Comparison of ENCODE assay signal across 12 cellular contexts in genomic region chr20:19915111-19915798, GRCh38.
DNase-seq lines count a peak whose midpoint lies in the region; TF ChIP-seq lines count a peak whose summit lies in the region.
"Had no signal": no experiment of that assay in that cellular context is flagged by ENCODE, and none has a peak within 500 bp of the region (broad histone marks: within the 10 kb centered on the region; RNA-seq: fewer than 3 reads in every experiment).

No MANE protein-coding gene starts in this region.

- H3K4me1 Mint-ChIP-seq in neural crest cell: peaks cover 7% of the 10 kb centered on the region
- H3K4me1 Mint-ChIP-seq: T-helper 17 cell had no signal

- no peaks in the 10 kb centered on the region for H3K27me3 ChIP-seq in esophagus muscularis mucosa

- H3K9me3 Mint-ChIP-seq in neural crest cell: no peaks in the 10 kb centered on the region
- H3K9me3 Mint-ChIP-seq: activated T-cell treated with anti-CD3 and anti-CD28 coated beads, Interleukin-2, amount 50 U/mL, for 72 hours had no signal

- H3K9me3 ChIP-seq in esophagus muscularis mucosa: no peaks in the 10 kb centered on the region

- no peak for TF ChIP-seq EP300 in esophagus muscularis mucosa (IDR thresholded peaks at IDR 0.05)

- H3K4me1 ChIP-seq in esophagus muscularis mucosa: peaks cover 21 to 64% (median 47%) of the 10 kb centered on the region in 4 donors

- TF ChIP-seq CTCF in esophagus muscularis mucosa (IDR thresholded peaks at IDR 0.05) (no peak), neural crest cell (conservative IDR thresholded peaks at IDR 0.05) (no peak)

- no peak overlapping the region for H3K4me3 Mint-ChIP-seq in neural crest cell
- H3K4me3 Mint-ChIP-seq: T-helper 17 cell had no signal

- WGBS in esophagus muscularis mucosa: 84% methylated on average over 6 of the region's 6 CpGs

- intact Hi-C loops in esophagus muscularis mucosa (cut with DNase I): no loop called here
- intact Hi-C loops in posterior vena cava (cut with DNase I): no loop called here

- no peaks in the 10 kb centered on the region for H3K27me3 Mint-ChIP-seq in neural crest cell (ENCODE audit: low read depth)

- peaks cover 0 to 7% (median 0%) of the 10 kb centered on the region in 4 donors for H3K36me3 ChIP-seq in esophagus muscularis mucosa

- H3K27ac Mint-ChIP-seq in neural crest cell (ENCODE audit: unreplicated experiment): peak overlapping the region; percentile 50
- H3K27ac Mint-ChIP-seq: activated T-cell treated with anti-CD3 and anti-CD28 coated beads, Interleukin-2, amount 50 U/mL, for 72 hours; T-helper 17 cell had no signal

- H3K36me3 Mint-ChIP-seq in neural crest cell (ENCODE audit: low read depth): no peaks in the 10 kb centered on the region

- DNase-seq in GF-D8 (lab: John Stamatoyannopoulos, UW) (peak; percentile 34), OCI-M1 (lab: John Stamatoyannopoulos, UW) (peak; percentile 25), esophagus muscularis mucosa (ENCODE audit: extremely low spot score) (no peak), neural crest cell (ENCODE audit: low read depth, low spot score) (no peak), middle frontal gyrus (ENCODE audit: extremely low spot score, low spot score) (no peak), posterior vena cava (ENCODE audit: low spot score) (no peak), NCI-H1105 (lab: John Stamatoyannopoulos, UW) (no peak), mucosa of gallbladder (ENCODE audit: low spot score) (no peak)
- DNase-seq: activated T-cell treated with anti-CD3 and anti-CD28 coated beads, Interleukin-2, amount 50 U/mL, for 72 hours; kidney; NCI-H1930; T-helper 17 cell had no signal

- H3K27ac ChIP-seq in esophagus muscularis mucosa (replicated peaks in 1 of 4): peak overlapping the region in 3 of 4 donors; percentile 5 to 62 (median 30)

- no peak for TF ChIP-seq POLR2A in esophagus muscularis mucosa (IDR thresholded peaks at IDR 0.05; ENCODE audit: low read depth)

- H3K4me3 ChIP-seq in esophagus muscularis mucosa: no peak overlapping the region

Comparison
In these comparisons a context has a peak if more than half of its experiments do, and no peak if none do; other contexts are left out.
1. DNase-seq: peak in GF-D8 (single experiment) and OCI-M1 (single experiment); none in esophagus muscularis mucosa (single experiment), neural crest cell (single experiment), middle frontal gyrus (single experiment), posterior vena cava (single experiment), NCI-H1105 (single experiment) and mucosa of gallbladder (single experiment).